ENCODE assay signal across 1 cellular context in genomic region chr19:51690359-51691121, GRCh38.
TF ChIP-seq lines count a peak whose summit lies in the region.

No MANE protein-coding gene starts in this region.

TF ChIP-seq in HepG2, 621 proteins besides CTCF, POLR2A, EP300 and RAD21 (continued from another document):
- TF ChIP-seq SKIL (CRISPR knock-in tag; IDR thresholded peaks at IDR 0.05; ENCODE audit: borderline replicate concordance) (peak; percentile 67; the same call in 1 of the 2 replicates), GABPB1 (CRISPR knock-in tag; IDR thresholded peaks at IDR 0.05) (peak; percentile 16; the same call in 1 of the 2 replicates), ZNF143 (CRISPR knock-in tag; IDR thresholded peaks at IDR 0.05) (peak; percentile 75), NR2C2 (CRISPR knock-in tag; IDR thresholded peaks at IDR 0.05; ENCODE audit: borderline replicate concordance) (no peak), ZBTB7A (CRISPR knock-in tag; IDR thresholded peaks at IDR 0.05) (no peak), NBN (conservative IDR thresholded peaks at IDR 0.05) (no peak), SP1 (IDR thresholded peaks at IDR 0.05) (no peak), SP1 (CRISPR knock-in tag; IDR thresholded peaks at IDR 0.05) (peak; percentile 61; the same call in 1 of the 2 replicates), ZNF740 (CRISPR knock-in tag; IDR thresholded peaks at IDR 0.05) (peak; percentile 32; the same call in 1 of the 2 replicates), SOX6 (IDR thresholded peaks at IDR 0.05) (no peak), SOX6 (CRISPR knock-in tag; IDR thresholded peaks at IDR 0.05) (peak; percentile 29; the same call in 1 of the 2 replicates), SP140L (CRISPR knock-in tag; IDR thresholded peaks at IDR 0.05; ENCODE audit: borderline replicate concordance) (no peak), AGO2 (optimal IDR thresholded peaks at IDR 0.05; ENCODE audit: low read depth, low read length) (peak; percentile 28), ZBTB39 (CRISPR knock-in tag; IDR thresholded peaks at IDR 0.05) (no peak), RELA (CRISPR knock-in tag; IDR thresholded peaks at IDR 0.05) (no peak), SRSF1 (optimal IDR thresholded peaks at IDR 0.05; ENCODE audit: low read depth, low read length) (peak; percentile 40), ZNF614 (CRISPR knock-in tag; IDR thresholded peaks at IDR 0.05; ENCODE audit: borderline replicate concordance) (no peak), ZSCAN25 (CRISPR knock-in tag; IDR thresholded peaks at IDR 0.05) (peak; percentile 50; the same call in 1 of the 2 replicates), ZBTB7B (CRISPR knock-in tag; IDR thresholded peaks at IDR 0.05) (peak; percentile 42; the same call in 1 of the 2 replicates), ZNF878 (CRISPR knock-in tag; IDR thresholded peaks at IDR 0.05) (no peak), NCOR1 (IDR thresholded peaks at IDR 0.05; ENCODE audit: borderline replicate concordance, low read length) (peak; percentile 43)
- TF ChIP-seq, protein P1, sequence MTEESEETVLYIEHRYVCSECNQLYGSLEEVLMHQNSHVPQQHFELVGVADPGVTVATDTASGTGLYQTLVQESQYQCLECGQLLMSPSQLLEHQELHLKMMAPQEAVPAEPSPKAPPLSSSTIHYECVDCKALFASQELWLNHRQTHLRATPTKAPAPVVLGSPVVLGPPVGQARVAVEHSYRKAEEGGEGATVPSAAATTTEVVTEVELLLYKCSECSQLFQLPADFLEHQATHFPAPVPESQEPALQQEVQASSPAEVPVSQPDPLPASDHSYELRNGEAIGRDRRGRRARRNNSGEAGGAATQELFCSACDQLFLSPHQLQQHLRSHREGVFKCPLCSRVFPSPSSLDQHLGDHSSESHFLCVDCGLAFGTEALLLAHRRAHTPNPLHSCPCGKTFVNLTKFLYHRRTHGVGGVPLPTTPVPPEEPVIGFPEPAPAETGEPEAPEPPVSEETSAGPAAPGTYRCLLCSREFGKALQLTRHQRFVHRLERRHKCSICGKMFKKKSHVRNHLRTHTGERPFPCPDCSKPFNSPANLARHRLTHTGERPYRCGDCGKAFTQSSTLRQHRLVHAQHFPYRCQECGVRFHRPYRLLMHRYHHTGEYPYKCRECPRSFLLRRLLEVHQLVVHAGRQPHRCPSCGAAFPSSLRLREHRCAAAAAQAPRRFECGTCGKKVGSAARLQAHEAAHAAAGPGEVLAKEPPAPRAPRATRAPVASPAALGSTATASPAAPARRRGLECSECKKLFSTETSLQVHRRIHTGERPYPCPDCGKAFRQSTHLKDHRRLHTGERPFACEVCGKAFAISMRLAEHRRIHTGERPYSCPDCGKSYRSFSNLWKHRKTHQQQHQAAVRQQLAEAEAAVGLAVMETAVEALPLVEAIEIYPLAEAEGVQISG (CRISPR knock-in tag; IDR thresholded peaks at IDR 0.05) = no peak
- TF ChIP-seq, protein P2, sequence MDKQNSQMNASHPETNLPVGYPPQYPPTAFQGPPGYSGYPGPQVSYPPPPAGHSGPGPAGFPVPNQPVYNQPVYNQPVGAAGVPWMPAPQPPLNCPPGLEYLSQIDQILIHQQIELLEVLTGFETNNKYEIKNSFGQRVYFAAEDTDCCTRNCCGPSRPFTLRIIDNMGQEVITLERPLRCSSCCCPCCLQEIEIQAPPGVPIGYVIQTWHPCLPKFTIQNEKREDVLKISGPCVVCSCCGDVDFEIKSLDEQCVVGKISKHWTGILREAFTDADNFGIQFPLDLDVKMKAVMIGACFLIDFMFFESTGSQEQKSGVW (CRISPR knock-in tag; IDR thresholded peaks at IDR 0.05; ENCODE audit: borderline replicate concordance) = no peak
TF ChIP-seq in HepG2: peak in this region for 34.
